In the genomic region with DNA sequence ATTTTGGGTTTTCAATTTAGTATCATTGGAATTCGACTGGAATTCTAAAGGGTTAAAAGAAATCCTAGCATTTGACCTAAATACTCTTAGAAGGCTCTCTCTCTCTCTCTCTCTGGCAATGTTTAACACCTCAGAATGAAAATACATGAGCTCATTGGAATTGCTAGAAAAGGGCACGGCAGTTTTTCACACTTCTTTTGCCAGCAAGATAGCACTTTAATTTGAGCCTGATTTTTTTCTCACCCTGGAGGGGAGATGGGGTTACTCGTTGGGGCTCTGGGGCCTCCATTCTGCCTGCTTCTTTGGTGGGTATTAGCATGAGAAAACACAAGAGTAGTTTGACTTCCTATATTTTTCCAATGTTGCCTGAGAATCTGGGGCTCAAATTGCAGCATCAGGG, we compare ENCODE assay signal across 1 cellular context.
TF ChIP-seq lines count a peak whose summit lies in the region.

No MANE protein-coding gene starts in this region.

TF ChIP-seq in endothelial cell of umbilical vein, 7 proteins besides CTCF, POLR2A, EP300 and RAD21:
- TF ChIP-seq MYC (IDR thresholded peaks at IDR 0.05; ENCODE audit: low read depth, low read length) = no peak
- TF ChIP-seq FOS (IDR thresholded peaks at IDR 0.05; ENCODE audit: borderline replicate concordance, insufficient read depth, low read length) = no peak
- no peak for TF ChIP-seq JUN (IDR thresholded peaks at IDR 0.05; ENCODE audit: borderline replicate concordance, insufficient read depth, insufficient read length, low read depth)
- TF ChIP-seq EZH2 (IDR thresholded peaks at IDR 0.05; ENCODE audit: borderline replicate concordance, low read depth, low read length, severe bottlenecking) = no peak
- TF ChIP-seq GATA2 (IDR thresholded peaks at IDR 0.05; ENCODE audit: insufficient read depth, insufficient read length, low read depth, low read length) = no peak
- TF ChIP-seq POLR2AphosphoS5 (IDR thresholded peaks at IDR 0.05; ENCODE audit: insufficient read depth, low read depth, low read length) = no peak
- TF ChIP-seq, protein P1, sequence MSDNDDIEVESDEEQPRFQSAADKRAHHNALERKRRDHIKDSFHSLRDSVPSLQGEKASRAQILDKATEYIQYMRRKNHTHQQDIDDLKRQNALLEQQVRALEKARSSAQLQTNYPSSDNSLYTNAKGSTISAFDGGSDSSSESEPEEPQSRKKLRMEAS (IDR thresholded peaks at IDR 0.05; ENCODE audit: insufficient read depth, insufficient read length) = no peak
